In the genomic region with DNA sequence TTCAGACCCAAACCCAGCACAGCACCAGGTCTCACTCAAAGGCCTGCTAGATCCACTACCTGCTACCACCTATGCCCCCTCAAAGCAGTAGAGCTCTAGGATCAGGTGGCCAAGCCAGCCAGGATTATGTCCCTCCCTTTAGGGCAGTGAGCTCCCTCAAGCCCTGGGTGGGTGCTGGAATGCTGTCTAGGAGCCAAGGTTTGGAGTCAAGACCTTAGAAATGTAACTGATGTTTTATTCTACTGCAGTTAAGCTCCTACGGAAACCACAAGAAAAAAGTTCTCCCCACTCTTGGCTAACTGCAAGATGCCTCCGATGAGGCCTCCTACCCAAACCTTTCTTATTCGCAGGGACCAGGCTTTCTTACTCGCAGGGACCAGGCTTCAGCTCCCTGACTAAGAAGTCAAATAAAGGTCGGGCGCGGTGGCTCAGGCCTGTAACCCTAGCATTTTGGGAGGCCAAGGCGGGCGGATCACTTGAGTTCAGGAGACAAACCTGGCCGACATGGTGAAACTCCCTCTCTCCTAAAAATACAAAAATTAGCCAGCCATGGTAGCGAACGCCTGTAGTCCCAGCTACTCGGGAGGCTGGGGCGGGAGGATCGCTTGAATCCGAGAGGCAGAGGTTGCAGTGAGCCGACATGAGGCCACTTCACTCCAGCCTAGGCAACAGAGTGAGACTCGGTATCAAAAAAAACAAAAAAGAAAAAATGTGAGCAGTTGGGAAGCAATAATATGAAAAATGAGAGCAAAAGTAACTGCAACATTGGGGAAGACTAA, we compare ENCODE assay signal across 1 cellular context.
TF ChIP-seq lines count a peak whose summit lies in the region.

No MANE protein-coding gene starts in this region.

TF ChIP-seq in endothelial cell of umbilical vein, 7 proteins besides CTCF, POLR2A, EP300 and RAD21 (continued from another document):
- TF ChIP-seq, protein P1, sequence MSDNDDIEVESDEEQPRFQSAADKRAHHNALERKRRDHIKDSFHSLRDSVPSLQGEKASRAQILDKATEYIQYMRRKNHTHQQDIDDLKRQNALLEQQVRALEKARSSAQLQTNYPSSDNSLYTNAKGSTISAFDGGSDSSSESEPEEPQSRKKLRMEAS (IDR thresholded peaks at IDR 0.05; ENCODE audit: insufficient read depth, insufficient read length) = no peak
